Comparison of ENCODE assay signal across 1 cellular context in the genomic region with DNA sequence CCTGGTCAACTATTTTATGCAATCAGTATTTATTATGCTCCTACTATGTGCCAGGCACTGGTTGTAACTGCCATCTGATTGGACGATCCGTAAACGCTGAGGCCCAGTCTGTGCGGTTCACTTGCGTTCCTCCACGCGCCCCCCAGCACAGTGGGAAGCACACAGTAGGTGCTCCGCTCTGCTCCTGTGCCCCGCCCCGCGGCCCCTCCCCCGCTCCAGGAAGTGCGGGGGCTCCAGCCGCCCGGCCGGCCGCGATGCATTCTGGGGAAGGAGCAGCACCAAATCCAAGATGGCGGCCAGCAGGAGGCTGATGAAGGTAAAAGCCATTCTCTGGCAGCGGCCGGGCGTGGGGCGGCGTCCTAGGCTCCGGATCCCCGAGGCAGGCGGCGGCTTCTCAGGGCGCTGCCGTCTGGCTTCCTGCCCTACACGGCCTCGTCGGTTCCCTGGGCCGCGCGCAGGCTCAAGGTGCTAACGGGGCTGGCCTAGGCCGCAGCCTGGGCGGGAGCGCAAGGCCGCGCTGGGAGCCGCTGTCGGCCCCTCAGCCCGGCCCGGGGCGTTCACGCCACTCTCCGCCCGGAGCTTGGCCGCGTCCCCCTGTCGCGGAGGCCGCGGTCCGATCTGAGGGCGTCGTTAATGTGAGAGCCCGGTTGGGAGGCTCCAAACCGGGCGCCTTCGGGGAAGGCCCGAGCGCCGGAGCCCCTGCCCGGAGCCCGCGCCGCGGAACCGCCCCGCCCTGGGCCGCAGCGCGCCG.
TF ChIP-seq lines count a peak whose summit lies in the region.

A gene (plus strand): TSS at position 259 of the 751 bp plus-strand sequence. CDS start 31 bp downstream, at position 290.

TF ChIP-seq in HepG2, 621 proteins besides CTCF, POLR2A, EP300 and RAD21 (continued from another document):
- TF ChIP-seq, protein P1, sequence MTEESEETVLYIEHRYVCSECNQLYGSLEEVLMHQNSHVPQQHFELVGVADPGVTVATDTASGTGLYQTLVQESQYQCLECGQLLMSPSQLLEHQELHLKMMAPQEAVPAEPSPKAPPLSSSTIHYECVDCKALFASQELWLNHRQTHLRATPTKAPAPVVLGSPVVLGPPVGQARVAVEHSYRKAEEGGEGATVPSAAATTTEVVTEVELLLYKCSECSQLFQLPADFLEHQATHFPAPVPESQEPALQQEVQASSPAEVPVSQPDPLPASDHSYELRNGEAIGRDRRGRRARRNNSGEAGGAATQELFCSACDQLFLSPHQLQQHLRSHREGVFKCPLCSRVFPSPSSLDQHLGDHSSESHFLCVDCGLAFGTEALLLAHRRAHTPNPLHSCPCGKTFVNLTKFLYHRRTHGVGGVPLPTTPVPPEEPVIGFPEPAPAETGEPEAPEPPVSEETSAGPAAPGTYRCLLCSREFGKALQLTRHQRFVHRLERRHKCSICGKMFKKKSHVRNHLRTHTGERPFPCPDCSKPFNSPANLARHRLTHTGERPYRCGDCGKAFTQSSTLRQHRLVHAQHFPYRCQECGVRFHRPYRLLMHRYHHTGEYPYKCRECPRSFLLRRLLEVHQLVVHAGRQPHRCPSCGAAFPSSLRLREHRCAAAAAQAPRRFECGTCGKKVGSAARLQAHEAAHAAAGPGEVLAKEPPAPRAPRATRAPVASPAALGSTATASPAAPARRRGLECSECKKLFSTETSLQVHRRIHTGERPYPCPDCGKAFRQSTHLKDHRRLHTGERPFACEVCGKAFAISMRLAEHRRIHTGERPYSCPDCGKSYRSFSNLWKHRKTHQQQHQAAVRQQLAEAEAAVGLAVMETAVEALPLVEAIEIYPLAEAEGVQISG (CRISPR knock-in tag; IDR thresholded peaks at IDR 0.05) = peak; percentile 81
- no peak; the same call in 1 of the 2 replicates for TF ChIP-seq ZFP36L1 (CRISPR knock-in tag; IDR thresholded peaks at IDR 0.05)
- TF ChIP-seq NKX3-1 (CRISPR knock-in tag; IDR thresholded peaks at IDR 0.05) = peak; percentile 73; the same call in 1 of the 2 replicates
- no peak for TF ChIP-seq TAF15 (IDR thresholded peaks at IDR 0.05; ENCODE audit: low read depth, low read length, poor library complexity, severe bottlenecking)
